ENCODE assay signal across 15 cellular contexts in genomic region chr2:43123486-43123885, GRCh38.
"Had no signal": no experiment of that assay in that cellular context is flagged by ENCODE, and none has a peak within 500 bp of the region (broad histone marks: within the 10 kb centered on the region; RNA-seq: fewer than 3 reads in every experiment).

No MANE protein-coding gene starts in this region.

- H3K4me1 ChIP-seq: body of pancreas, colonic mucosa, neural progenitor cell had no signal

- H3K27me3 Mint-ChIP-seq: activated T-cell treated with anti-CD3 and anti-CD28 coated beads, Interleukin-2, amount 50 U/mL, for 24 hours; T-cell had no signal

- H3K36me3 Mint-ChIP-seq: neural progenitor cell had no signal

- H3K9me3 Mint-ChIP-seq: activated CD4-positive, alpha-beta memory T cell treated with anti-CD3 and anti-CD28 coated beads, Interleukin-2, amount 10 ng/mL, durations not matched to agents 7 days and 5 days had no signal

- H2AFZ ChIP-seq: hepatocyte, neural progenitor cell had no signal

- H3K9ac ChIP-seq: neural progenitor cell had no signal

- H3K4me3 ChIP-seq: body of pancreas, colonic mucosa, hepatocyte, neural progenitor cell, tibial nerve had no signal

- H3K27ac Mint-ChIP-seq: activated CD4-positive, alpha-beta memory T cell treated with anti-CD3 and anti-CD28 coated beads, Interleukin-2, amount 10 ng/mL, durations not matched to agents 7 days and 5 days; activated naive CD4-positive, alpha-beta T cell treated with anti-CD3 and anti-CD28 coated beads, Interleukin-2, amount 50 U/mL, for 72 hours had no signal

- ATAC-seq: activated naive CD4-positive, alpha-beta T cell treated with anti-CD3 and anti-CD28 coated beads, Interleukin-2, amount 50 U/mL, for 72 hours; body of pancreas; esophagus mucosa; T-cell had no signal

- H3K4me2 ChIP-seq: hepatocyte, neural progenitor cell had no signal

- H3K4me3 Mint-ChIP-seq: activated CD4-positive, alpha-beta memory T cell treated with anti-CD3 and anti-CD28 coated beads, Interleukin-2, amount 10 ng/mL, durations not matched to agents 7 days and 5 days; activated T-cell treated with anti-CD3 and anti-CD28 coated beads, Interleukin-2, amount 50 U/mL, for 24 hours; neural progenitor cell had no signal

- H3K27ac ChIP-seq: body of pancreas, colonic mucosa, hepatocyte, neural progenitor cell, tibial nerve, VCaP had no signal

- H3K27me3 ChIP-seq: body of pancreas, colonic mucosa, hepatocyte, neural progenitor cell, tibial nerve had no signal

- H3K36me3 ChIP-seq: colonic mucosa, neural progenitor cell, tibial nerve had no signal

- H3K9me3 ChIP-seq: body of pancreas, colonic mucosa had no signal

- DNase-seq: activated CD4-positive, alpha-beta memory T cell treated with anti-CD3 and anti-CD28 coated beads, Interleukin-2, amount 10 ng/mL, durations not matched to agents 7 days and 5 days; body of pancreas; central memory CD4-positive, alpha-beta T cell; colonic mucosa; stimulated activated CD4-positive, alpha-beta T cell treated with anti-CD3 and anti-CD28 coated beads, Interleukin-2, amount 100 ng/mL, for 48 hours; stimulated activated naive CD4-positive, alpha-beta T cell; T-cell; T1000 had no signal
